2 cellular contexts compared by ENCODE assay signal in the genomic region with DNA sequence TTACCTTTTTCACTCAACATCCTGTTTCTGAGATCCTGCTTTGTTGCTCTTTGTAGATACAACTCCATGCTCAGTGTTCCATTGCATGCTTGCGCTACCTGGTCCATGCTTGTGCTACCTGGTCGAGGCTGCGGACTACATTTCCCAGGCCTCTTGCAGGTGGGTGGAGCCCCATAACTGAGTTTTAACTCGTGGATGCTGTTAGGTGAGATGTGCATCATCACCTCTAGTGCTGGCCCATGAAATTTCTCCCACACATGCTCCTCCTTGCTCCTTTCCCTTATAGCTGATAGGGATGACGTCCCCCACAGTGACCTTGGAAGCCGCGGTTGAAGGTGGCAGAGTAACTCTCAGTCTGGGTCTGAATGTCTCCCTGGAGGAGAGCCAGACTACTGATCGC.
A peak's percentile ranks its signal among the peaks of the same experiment; 100 is the strongest.
TF ChIP-seq lines count a peak whose summit lies in the region.

No MANE protein-coding gene starts in this region.

TF ChIP-seq in GM12891, 5 proteins besides CTCF, POLR2A, EP300 and RAD21:
- TF ChIP-seq PAX5 (IDR thresholded peaks at IDR 0.05; ENCODE audit: insufficient read depth, low read length, severe bottlenecking) (no peak), TAF1 (IDR thresholded peaks at IDR 0.05; ENCODE audit: low read depth, low read length) (no peak)

TF ChIP-seq in GM12878, 131 proteins besides CTCF, POLR2A, EP300 and RAD21:
- TF ChIP-seq DPF2 (IDR thresholded peaks at IDR 0.05) (0 out of 2 replicates have a peak, but pooled peaks have one; percentile 39), IKZF2 (IDR thresholded peaks at IDR 0.05) (peak in 1 of 2 experiments; percentile 13; a peak in 1 of 4 replicates), ZBED1 (IDR thresholded peaks at IDR 0.05; ENCODE audit: borderline replicate concordance) (no peak), POU2F2 (IDR thresholded peaks at IDR 0.05; ENCODE audit: borderline replicate concordance, low read depth, low read length) (no peak), SIX5 (IDR thresholded peaks at IDR 0.05; ENCODE audit: low read depth, low read length, severe bottlenecking) (peak; percentile 69), MTA3 (IDR thresholded peaks at IDR 0.05; ENCODE audit: borderline replicate concordance, low read length) (no peak), NR2C1 (IDR thresholded peaks at IDR 0.05) (no peak), HCFC1 (IDR thresholded peaks at IDR 0.05; ENCODE audit: low read length) (peak; percentile 66), ETV6 (conservative IDR thresholded peaks at IDR 0.05 in 1 of 2, IDR thresholded peaks at IDR 0.05 in 1 of 2; ENCODE audit: borderline replicate concordance in 1 of 2, low read depth in 1 of 2) (0 out of 4 replicates have a peak, but pooled peaks of 1 of the 2 experiments have one; percentile 27), NFXL1 (IDR thresholded peaks at IDR 0.05; ENCODE audit: borderline replicate concordance) (0 out of 2 replicates have a peak, but pooled peaks have one; percentile 9), MAX (IDR thresholded peaks at IDR 0.05; ENCODE audit: low read depth, low read length) (no peak), IRF4 (IDR thresholded peaks at IDR 0.05; ENCODE audit: low read depth, low read length) (0 out of 2 replicates have a peak, but pooled peaks have one; percentile 24)
